ENCODE assay signal across 29 cellular contexts in genomic region chr3:87473944-87474343, GRCh38.
"Had no signal": no experiment of that assay in that cellular context is flagged by ENCODE, and none has a peak within 500 bp of the region (broad histone marks: within the 10 kb centered on the region; RNA-seq: fewer than 3 reads in every experiment).

No MANE protein-coding gene starts in this region.

- H3K9me3 ChIP-seq: colonic mucosa, esophagus muscularis mucosa, esophagus squamous epithelium, gastrocnemius medialis, gastroesophageal sphincter had no signal

- ATAC-seq: effector memory CD8-positive, alpha-beta T cell; esophagus mucosa; foreskin keratinocyte; gastrocnemius medialis; gastroesophageal sphincter; heart left ventricle; heart right ventricle had no signal

- FAIRE-seq: endometrium, endothelial cell of umbilical vein, frontal cortex had no signal

- H3K36me3 ChIP-seq: colonic mucosa, esophagus muscularis mucosa, esophagus squamous epithelium, gastrocnemius medialis, gastroesophageal sphincter, heart left ventricle, heart right ventricle had no signal

- H3K27me3 Mint-ChIP-seq: dendritic cell treated with granulocyte-macrophage colony-stimulating factor and Interleukin-4, amounts not matched to agents 40 ng/mL and 50 ng/mL, for 4 days; effector memory CD8-positive, alpha-beta T cell had no signal

- DNase-seq: colonic mucosa; cortex of kidney; dermis blood vessel endothelial cell; dorsolateral prefrontal cortex; effector CD4-positive, alpha-beta T cell; effector CD8-positive, alpha-beta T cell; effector memory CD4-positive, alpha-beta T cell; effector memory CD8-positive, alpha-beta T cell; endodermal cell; erythroblast; esophagus squamous epithelium; foreskin fibroblast; foreskin keratinocyte; foreskin melanocyte; gastrocnemius medialis; glutamatergic neuron; head of caudate nucleus; heart left ventricle; heart right ventricle had no signal

- H3K4me2 ChIP-seq: hepatocyte had no signal

- H3K4me3 ChIP-seq: colonic mucosa, coronary artery, dorsolateral prefrontal cortex, esophagus muscularis mucosa, esophagus squamous epithelium, gastrocnemius medialis, gastroesophageal sphincter, heart left ventricle, heart right ventricle, hepatocyte had no signal

- H3K4me1 Mint-ChIP-seq: endodermal cell had no signal

- H3K27ac Mint-ChIP-seq: dendritic cell treated with granulocyte-macrophage colony-stimulating factor and Interleukin-4, amounts not matched to agents 40 ng/mL and 50 ng/mL, for 4 days; effector memory CD8-positive, alpha-beta T cell; endodermal cell had no signal

- H3K4me3 Mint-ChIP-seq: dendritic cell treated with granulocyte-macrophage colony-stimulating factor and Interleukin-4, amounts not matched to agents 40 ng/mL and 50 ng/mL, for 4 days; effector memory CD8-positive, alpha-beta T cell; endodermal cell had no signal

- H3K4me1 ChIP-seq: colonic mucosa, esophagus muscularis mucosa, esophagus squamous epithelium, foreskin keratinocyte, gastrocnemius medialis, gastroesophageal sphincter, heart left ventricle, heart right ventricle had no signal

- H3K27ac ChIP-seq: colonic mucosa, coronary artery, dorsolateral prefrontal cortex, epithelial cell of prostate, esophagus muscularis mucosa, esophagus squamous epithelium, foreskin keratinocyte, gastrocnemius medialis, gastroesophageal sphincter, heart left ventricle, heart right ventricle, hepatocyte had no signal
